Comparison of ENCODE assay signal across 8 cellular contexts in genomic region chr16:88456356-88457292, GRCh38. TPM values are rescaled to one million over a fixed set of nuclear protein-coding genes. Genes with fewer than 3 reads are reported as not detected.
A peak's percentile ranks its signal among the peaks of the same experiment; 100 is the strongest.
DNase-seq lines count a peak whose midpoint lies in the region; ATAC-seq and TF ChIP-seq lines count a peak whose summit lies in the region.

No MANE protein-coding gene starts in this region.

- POLR2A ChIA-PET in CD4-positive, alpha-beta memory T cell (lab: Charles Lee; ENCODE audit: partially characterized antibody): interaction anchor here (1.1 to 2.6 kb wide), 6 partner anchors 8 to 77 kb away, joined by 3 to 16 read pairs (median 8); no protein-coding TSS in a partner anchor
- POLR2A ChIA-PET in activated naive CD8-positive, alpha-beta T cell treated with anti-CD3 and anti-CD28 coated beads, Interleukin-2, amount 10 ng/mL, durations not matched to agents 7 days and 5 days (lab: Charles Lee): no interaction called here

- H3K27ac Mint-ChIP-seq in CD4-positive, alpha-beta memory T cell: peak overlapping the region; percentile 88 to 98 (median 95)
- peak overlapping the region; percentile 79 for H3K27ac Mint-ChIP-seq in activated naive CD8-positive, alpha-beta T cell treated with anti-CD3 and anti-CD28 coated beads, Interleukin-2, amount 10 ng/mL, durations not matched to agents 7 days and 5 days
- H3K27ac Mint-ChIP-seq in naive B cell: peak overlapping the region in 3 of 6 donors; percentile 62 to 78 (median 69)

- H3K36me3 Mint-ChIP-seq in CD4-positive, alpha-beta memory T cell: peaks cover 0 to 19% of the 10 kb centered on the region in 2 donors
- peaks cover 1% of the 10 kb centered on the region for H3K36me3 Mint-ChIP-seq in activated naive CD8-positive, alpha-beta T cell treated with anti-CD3 and anti-CD28 coated beads, Interleukin-2, amount 10 ng/mL, durations not matched to agents 7 days and 5 days
- no peaks in the 10 kb centered on the region for H3K36me3 Mint-ChIP-seq in naive B cell

- H4K20me1 ChIP-seq in OCI-LY3 (ENCODE audit: insufficient read depth, low read length): peaks cover 55% of the 10 kb centered on the region

- H3K4me1 Mint-ChIP-seq in CD4-positive, alpha-beta memory T cell: peaks cover 17 to 64% (median 43%) of the 10 kb centered on the region in 4 donors
- H3K4me1 Mint-ChIP-seq in activated naive CD8-positive, alpha-beta T cell treated with anti-CD3 and anti-CD28 coated beads, Interleukin-2, amount 10 ng/mL, durations not matched to agents 7 days and 5 days: peaks cover 16% of the 10 kb centered on the region
- H3K4me1 Mint-ChIP-seq in naive B cell: peaks cover 21 to 38% (median 31%) of the 10 kb centered on the region in 3 donors

- H3K4me1 ChIP-seq in CD4-positive, alpha-beta memory T cell (ENCODE audit: insufficient read depth, low read length): peaks cover 59% of the 10 kb centered on the region
- H3K4me1 ChIP-seq in OCI-LY3 (ENCODE audit: low read length): peaks cover 30% of the 10 kb centered on the region
- peaks cover 0 to 40% (median 37%) of the 10 kb centered on the region in 5 donors for H3K4me1 ChIP-seq in subcutaneous abdominal adipose tissue (ENCODE audit: control insufficient read depth in 5 of 5, insufficient read depth in 5 of 5, low read length in 5 of 5)

- H3K79me2 ChIP-seq in OCI-LY3 (ENCODE audit: low read length): peaks cover 67% of the 10 kb centered on the region

- peak overlapping the region; percentile 91 for H3K4me2 ChIP-seq in OCI-LY3 (ENCODE audit: low read length)

- CTCF ChIA-PET in CD4-positive, alpha-beta memory T cell (lab: Charles Lee; ENCODE audit: partially characterized antibody): interaction anchor here (0.7 to 1.7 kb wide), 4 partner anchors 9 to 163 kb away, joined by 3 to 5 read pairs (median 3); no protein-coding TSS in a partner anchor

- H2AFZ ChIP-seq in OCI-LY3 (ENCODE audit: low read depth, low read length): no peak overlapping the region

- no peaks in the 10 kb centered on the region for H3K27me3 Mint-ChIP-seq in CD4-positive, alpha-beta memory T cell
- H3K27me3 Mint-ChIP-seq in activated naive CD8-positive, alpha-beta T cell treated with anti-CD3 and anti-CD28 coated beads, Interleukin-2, amount 10 ng/mL, durations not matched to agents 7 days and 5 days: peaks cover 2% of the 10 kb centered on the region
- H3K27me3 Mint-ChIP-seq in naive B cell: peaks cover 0 to 23% (median 4%) of the 10 kb centered on the region in 3 donors

- H3K4me3 Mint-ChIP-seq in CD4-positive, alpha-beta memory T cell: peak overlapping the region; percentile 82 to 89 (median 86)
- H3K4me3 Mint-ChIP-seq in activated naive CD8-positive, alpha-beta T cell treated with anti-CD3 and anti-CD28 coated beads, Interleukin-2, amount 10 ng/mL, durations not matched to agents 7 days and 5 days: peak overlapping the region; percentile 78
- peak overlapping the region; percentile 58 to 91 (median 84) for H3K4me3 Mint-ChIP-seq in naive B cell

- no peaks in the 10 kb centered on the region for H3K9me3 ChIP-seq in CD4-positive, alpha-beta memory T cell (ENCODE audit: control insufficient read depth in 1 of 2, low read length in 2 of 2)
- H3K9me3 ChIP-seq in OCI-LY3 (ENCODE audit: insufficient read depth, low read length) (no peaks in the 10 kb centered on the region), subcutaneous abdominal adipose tissue (ENCODE audit: control insufficient read depth in 5 of 5, low read length in 5 of 5) (no peaks in the 10 kb centered on the region)

- peak overlapping the region; percentile 36 to 69 for H3K4me3 ChIP-seq in CD4-positive, alpha-beta memory T cell (ENCODE audit: low read length in 2 of 2)
- H3K4me3 ChIP-seq in OCI-LY3 (ENCODE audit: low read length) (peak overlapping the region; percentile 98), subcutaneous abdominal adipose tissue (ENCODE audit: low read depth in 1 of 5, low read length in 5 of 5) (peak overlapping the region; percentile 22 to 70 (median 62))

- ATAC-seq in activated naive CD8-positive, alpha-beta T cell treated with anti-CD3 and anti-CD28 coated beads, Interleukin-2, amount 10 ng/mL, durations not matched to agents 7 days and 5 days (ENCODE audit: low read depth): no peak
- no peak for ATAC-seq in naive B cell (ENCODE audit: low read depth in 2 of 2)
- no peak for ATAC-seq in sciatic nerve

- H3K36me3 ChIP-seq in CD4-positive, alpha-beta memory T cell (ENCODE audit: insufficient read depth, low read length): no peaks in the 10 kb centered on the region
- no peaks in the 10 kb centered on the region for H3K36me3 ChIP-seq in OCI-LY3 (replicated peaks; ENCODE audit: low read depth, low read length)
- no peaks in the 10 kb centered on the region for H3K36me3 ChIP-seq in subcutaneous abdominal adipose tissue (ENCODE audit: control insufficient read depth in 5 of 5, insufficient read depth in 5 of 5, low read length in 5 of 5)

- peak overlapping the region; percentile 80 for H3K27ac ChIP-seq in CD4-positive, alpha-beta memory T cell (ENCODE audit: low read depth, low read length)
- H3K27ac ChIP-seq in OCI-LY3 (ENCODE audit: low read length) (peak overlapping the region; percentile 78), subcutaneous abdominal adipose tissue (ENCODE audit: low read depth, low read length) (no peak overlapping the region)

- peak; percentile 40 to 86 (median 44) for DNase-seq in CD4-positive, alpha-beta memory T cell
- no peak for DNase-seq in activated naive CD8-positive, alpha-beta T cell treated with anti-CD3 and anti-CD28 coated beads, Interleukin-2, amount 10 ng/mL, durations not matched to agents 7 days and 5 days
- DNase-seq in naive B cell: no peak
- no peak for DNase-seq in LoVo (ENCODE audit: low spot score)
- DNase-seq in sciatic nerve (ENCODE audit: low spot score): no peak
- DNase-seq in middle frontal gyrus (ENCODE audit: extremely low spot score, low spot score): no peak

- no peaks in the 10 kb centered on the region for H3K9me3 Mint-ChIP-seq in CD4-positive, alpha-beta memory T cell
- H3K9me3 Mint-ChIP-seq in activated naive CD8-positive, alpha-beta T cell treated with anti-CD3 and anti-CD28 coated beads, Interleukin-2, amount 10 ng/mL, durations not matched to agents 7 days and 5 days: no peaks in the 10 kb centered on the region
- no peaks in the 10 kb centered on the region for H3K9me3 Mint-ChIP-seq in naive B cell

- TF ChIP-seq CTCF in OCI-LY3 (IDR thresholded peaks at IDR 0.05; ENCODE audit: low read depth, low read length): 0 out of 2 replicates have a peak, but pooled peaks have one; percentile 2

- H3K27me3 ChIP-seq in CD4-positive, alpha-beta memory T cell (ENCODE audit: insufficient read depth, low read length): no peaks in the 10 kb centered on the region
- peaks cover 3% of the 10 kb centered on the region; the same call in 1 of the 2 replicates for H3K27me3 ChIP-seq in OCI-LY3 (ENCODE audit: low read depth, low read length)
- peaks cover 11 to 25% (median 13%) of the 10 kb centered on the region in 5 donors for H3K27me3 ChIP-seq in subcutaneous abdominal adipose tissue (ENCODE audit: control insufficient read depth in 5 of 5, insufficient read depth in 4 of 5, low read length in 5 of 5)

- intact Hi-C loops in CD4-positive, alpha-beta memory T cell (cut with micrococcal nuclease): loop anchor here (2.0 to 5.0 kb wide), 4 partner anchors 22 to 401 kb away; partner anchors contain the start of genes GALNS and TRAPPC2L
- intact Hi-C loops in sciatic nerve (cut with DNase I): no loop called here

- H3K9ac ChIP-seq in OCI-LY3 (ENCODE audit: low read length) (peak overlapping the region; percentile 88), subcutaneous abdominal adipose tissue (ENCODE audit: low read length in 5 of 5) (peak overlapping the region in 3 of 5 donors; percentile 52 to 65 (median 55))

RNA-seq across cellular contexts. Expression of gene ZFPM1, which starts 3.5 kb away (rescaled TPM):
- 10 to 100 TPM; 19.0 to 20.5 TPM for total RNA-seq in CD4-positive, alpha-beta memory T cell
- under 1 TPM; 0.07 to 0.48 TPM for polyA plus RNA-seq in CD4-positive, alpha-beta memory T cell
- 10 to 100 TPM; 19.0 to 19.2 TPM for total RNA-seq in activated naive CD8-positive, alpha-beta T cell treated with anti-CD3 and anti-CD28 coated beads, Interleukin-2, amount 10 ng/mL, durations not matched to agents 7 days and 5 days
- polyA plus RNA-seq in naive B cell (ENCODE audit: low read depth in 6 of 6): under 1 TPM; 0.09 to 0.46 (median 0.28) TPM
- total RNA-seq in sciatic nerve: 3.9 TPM

Comparison
In these comparisons a context has a peak if more than half of its experiments do, and no peak if none do; other contexts are left out.
1. DNase-seq: peak in CD4-positive, alpha-beta memory T cell (5 of 5); none in activated naive CD8-positive, alpha-beta T cell treated with anti-CD3 and anti-CD28 coated beads, Interleukin-2, amount 10 ng/mL, durations not matched to agents 7 days and 5 days (single experiment), naive B cell (single experiment), LoVo (single experiment), sciatic nerve (single experiment) and middle frontal gyrus (single experiment).
2. Peak in every context shown above with its lines, with median percentiles within 50 percentile points of each other: H3K4me3 ChIP-seq and H3K4me3 Mint-ChIP-seq.